1 cellular context compared by ENCODE assay signal in genomic region chr2:46002507-46002883, GRCh38.
TF ChIP-seq lines count a peak whose summit lies in the region.

No MANE protein-coding gene starts in this region.

TF ChIP-seq in HepG2, 621 proteins besides CTCF, POLR2A, EP300 and RAD21 (continued from another document and continues in another):
- TF ChIP-seq ZNF646 (CRISPR knock-in tag; IDR thresholded peaks at IDR 0.05) (no peak), ZBTB7B (CRISPR knock-in tag; IDR thresholded peaks at IDR 0.05) (peak; percentile 31; the same call in 1 of the 2 replicates), ZNF205 (CRISPR knock-in tag; IDR thresholded peaks at IDR 0.05) (peak; percentile 86; the same call in 1 of the 2 replicates), HMG20A (CRISPR knock-in tag; IDR thresholded peaks at IDR 0.05; ENCODE audit: borderline replicate concordance) (peak; percentile 72; the same call in 1 of the 2 replicates), CSRNP2 (CRISPR knock-in tag; conservative IDR thresholded peaks at IDR 0.05; ENCODE audit: low read depth) (no peak), SNAPC4 (CRISPR knock-in tag; IDR thresholded peaks at IDR 0.05) (no peak), REL (CRISPR knock-in tag; conservative IDR thresholded peaks at IDR 0.05) (no peak), SRF (IDR thresholded peaks at IDR 0.05; ENCODE audit: low read depth, low read length) (no peak), TCF7L2 (IDR thresholded peaks at IDR 0.05; ENCODE audit: low read depth, low read length) (no peak), NFE2L2 (IDR thresholded peaks at IDR 0.05; ENCODE audit: low read length) (no peak), ZNF234 (CRISPR knock-in tag; conservative IDR thresholded peaks at IDR 0.05) (no peak), THRA (CRISPR knock-in tag; IDR thresholded peaks at IDR 0.05; ENCODE audit: borderline replicate concordance) (0 out of 2 replicates have a peak, but pooled peaks have one; percentile 40), ZBTB49 (CRISPR knock-in tag; IDR thresholded peaks at IDR 0.05; ENCODE audit: borderline replicate concordance) (no peak), ZNF549 (CRISPR knock-in tag; IDR thresholded peaks at IDR 0.05) (no peak), ZMYM3 (CRISPR knock-in tag; IDR thresholded peaks at IDR 0.05) (no peak), MXD1 (CRISPR knock-in tag; IDR thresholded peaks at IDR 0.05) (no peak), TCF7 (IDR thresholded peaks at IDR 0.05; ENCODE audit: low read depth) (0 out of 2 replicates have a peak, but pooled peaks have one; percentile 13), ZNF660 (CRISPR knock-in tag; IDR thresholded peaks at IDR 0.05; ENCODE audit: borderline replicate concordance, low read depth) (no peak), FOXJ3 (CRISPR knock-in tag; IDR thresholded peaks at IDR 0.05; ENCODE audit: borderline replicate concordance) (peak; percentile 85; the same call in 1 of the 2 replicates), ZNF484 (CRISPR knock-in tag; IDR thresholded peaks at IDR 0.05; ENCODE audit: borderline replicate concordance, low read depth) (no peak), ELF3 (CRISPR knock-in tag; IDR thresholded peaks at IDR 0.05) (peak; percentile 37; the same call in 1 of the 2 replicates), ZSCAN5A (CRISPR knock-in tag; IDR thresholded peaks at IDR 0.05; ENCODE audit: borderline replicate concordance) (no peak), DNMT1 (CRISPR knock-in tag; IDR thresholded peaks at IDR 0.05) (no peak), SKI (IDR thresholded peaks at IDR 0.05; ENCODE audit: partially characterized antibody) (peak; percentile 40), CENPX (CRISPR knock-in tag; IDR thresholded peaks at IDR 0.05) (no peak), NFKBIZ (CRISPR knock-in tag; IDR thresholded peaks at IDR 0.05) (no peak), JARID2 (CRISPR knock-in tag; IDR thresholded peaks at IDR 0.05; ENCODE audit: insufficient replicate concordance) (no peak), ZSCAN9 (CRISPR knock-in tag; IDR thresholded peaks at IDR 0.05; ENCODE audit: borderline replicate concordance) (peak; percentile 67; the same call in 1 of the 2 replicates), HMG20B (CRISPR knock-in tag; conservative IDR thresholded peaks at IDR 0.05) (no peak), KDM6A (CRISPR knock-in tag; IDR thresholded peaks at IDR 0.05; ENCODE audit: low read depth) (peak; percentile 47; the same call in 1 of the 2 replicates), MAFF (IDR thresholded peaks at IDR 0.05; ENCODE audit: low read depth, low read length) (peak; percentile 21; the same call in 1 of the 2 replicates), HOXA9 (CRISPR knock-in tag; IDR thresholded peaks at IDR 0.05; ENCODE audit: borderline replicate concordance) (no peak), HNF1A (IDR thresholded peaks at IDR 0.05; ENCODE audit: low read depth) (no peak; the same call in 1 of the 2 replicates), HNF1A (CRISPR knock-in tag; IDR thresholded peaks at IDR 0.05; ENCODE audit: borderline replicate concordance) (0 out of 2 replicates have a peak, but pooled peaks have one; percentile 22)
